ENCODE assay signal across 1 cellular context in the genomic region with DNA sequence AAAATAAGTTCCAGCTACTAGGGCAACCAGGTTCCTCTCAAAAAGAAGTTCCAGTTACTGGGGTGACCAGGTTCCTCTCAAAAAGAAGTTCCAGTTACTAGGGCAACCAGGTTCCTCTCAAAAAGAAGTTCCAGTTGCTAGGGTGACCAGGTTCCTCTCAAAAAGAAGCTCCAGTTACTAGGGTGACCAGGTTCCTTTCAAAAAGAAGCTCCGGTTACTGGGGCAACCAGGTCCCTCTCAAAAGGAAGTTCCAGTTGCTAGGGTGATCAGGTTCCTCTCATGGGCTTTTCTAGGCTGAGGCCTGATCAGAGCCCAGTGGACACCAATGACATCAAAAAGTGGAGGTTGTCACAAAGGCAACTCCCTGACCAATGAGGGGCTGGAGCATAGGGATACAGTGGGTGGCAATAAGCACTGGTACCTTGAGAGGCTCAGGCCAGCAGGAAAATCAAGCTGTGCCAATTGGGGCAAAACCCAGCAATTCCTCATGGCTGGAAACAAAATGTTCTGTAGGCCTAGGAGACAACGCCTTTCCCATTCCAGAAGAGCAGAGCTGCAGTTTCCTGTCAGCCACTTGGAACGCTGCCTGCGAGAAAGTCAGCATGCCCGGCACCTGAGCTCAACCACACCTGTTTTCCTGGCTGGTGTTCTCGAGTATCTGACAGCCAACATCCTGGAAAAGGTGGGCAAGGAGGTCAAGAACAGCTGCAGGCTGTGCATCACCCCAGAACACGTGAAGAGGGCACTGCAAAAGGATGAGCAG.
A peak's percentile ranks its signal among the peaks of the same experiment; 100 is the strongest.
TF ChIP-seq lines count a peak whose summit lies in the region.

No MANE protein-coding gene starts in this region.

TF ChIP-seq in GM12878, 131 proteins besides CTCF, POLR2A, EP300 and RAD21 (continued from another document):
- TF ChIP-seq, protein P1, sequence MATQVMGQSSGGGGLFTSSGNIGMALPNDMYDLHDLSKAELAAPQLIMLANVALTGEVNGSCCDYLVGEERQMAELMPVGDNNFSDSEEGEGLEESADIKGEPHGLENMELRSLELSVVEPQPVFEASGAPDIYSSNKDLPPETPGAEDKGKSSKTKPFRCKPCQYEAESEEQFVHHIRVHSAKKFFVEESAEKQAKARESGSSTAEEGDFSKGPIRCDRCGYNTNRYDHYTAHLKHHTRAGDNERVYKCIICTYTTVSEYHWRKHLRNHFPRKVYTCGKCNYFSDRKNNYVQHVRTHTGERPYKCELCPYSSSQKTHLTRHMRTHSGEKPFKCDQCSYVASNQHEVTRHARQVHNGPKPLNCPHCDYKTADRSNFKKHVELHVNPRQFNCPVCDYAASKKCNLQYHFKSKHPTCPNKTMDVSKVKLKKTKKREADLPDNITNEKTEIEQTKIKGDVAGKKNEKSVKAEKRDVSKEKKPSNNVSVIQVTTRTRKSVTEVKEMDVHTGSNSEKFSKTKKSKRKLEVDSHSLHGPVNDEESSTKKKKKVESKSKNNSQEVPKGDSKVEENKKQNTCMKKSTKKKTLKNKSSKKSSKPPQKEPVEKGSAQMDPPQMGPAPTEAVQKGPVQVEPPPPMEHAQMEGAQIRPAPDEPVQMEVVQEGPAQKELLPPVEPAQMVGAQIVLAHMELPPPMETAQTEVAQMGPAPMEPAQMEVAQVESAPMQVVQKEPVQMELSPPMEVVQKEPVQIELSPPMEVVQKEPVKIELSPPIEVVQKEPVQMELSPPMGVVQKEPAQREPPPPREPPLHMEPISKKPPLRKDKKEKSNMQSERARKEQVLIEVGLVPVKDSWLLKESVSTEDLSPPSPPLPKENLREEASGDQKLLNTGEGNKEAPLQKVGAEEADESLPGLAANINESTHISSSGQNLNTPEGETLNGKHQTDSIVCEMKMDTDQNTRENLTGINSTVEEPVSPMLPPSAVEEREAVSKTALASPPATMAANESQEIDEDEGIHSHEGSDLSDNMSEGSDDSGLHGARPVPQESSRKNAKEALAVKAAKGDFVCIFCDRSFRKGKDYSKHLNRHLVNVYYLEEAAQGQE (IDR thresholded peaks at IDR 0.05; ENCODE audit: low read depth, low read length), result no peak
- TF ChIP-seq BMI1 (IDR thresholded peaks at IDR 0.05; ENCODE audit: borderline replicate concordance), result peak; percentile 94
- peak; percentile 21 for TF ChIP-seq MEF2B (IDR thresholded peaks at IDR 0.05; ENCODE audit: partially characterized antibody, poor library complexity, severe bottlenecking)
- TF ChIP-seq SUPT20H (IDR thresholded peaks at IDR 0.05; ENCODE audit: borderline replicate concordance, control insufficient read depth, low read depth, low read length), result no peak
- peak; percentile 43; the same call in 1 of the 2 replicates for TF ChIP-seq FOXM1 (IDR thresholded peaks at IDR 0.05; ENCODE audit: low read depth, low read length)
- TF ChIP-seq CHD2 (IDR thresholded peaks at IDR 0.05; ENCODE audit: borderline replicate concordance, low read depth, low read length), result no peak
